9 cellular contexts compared by ENCODE assay signal in the genomic region with DNA sequence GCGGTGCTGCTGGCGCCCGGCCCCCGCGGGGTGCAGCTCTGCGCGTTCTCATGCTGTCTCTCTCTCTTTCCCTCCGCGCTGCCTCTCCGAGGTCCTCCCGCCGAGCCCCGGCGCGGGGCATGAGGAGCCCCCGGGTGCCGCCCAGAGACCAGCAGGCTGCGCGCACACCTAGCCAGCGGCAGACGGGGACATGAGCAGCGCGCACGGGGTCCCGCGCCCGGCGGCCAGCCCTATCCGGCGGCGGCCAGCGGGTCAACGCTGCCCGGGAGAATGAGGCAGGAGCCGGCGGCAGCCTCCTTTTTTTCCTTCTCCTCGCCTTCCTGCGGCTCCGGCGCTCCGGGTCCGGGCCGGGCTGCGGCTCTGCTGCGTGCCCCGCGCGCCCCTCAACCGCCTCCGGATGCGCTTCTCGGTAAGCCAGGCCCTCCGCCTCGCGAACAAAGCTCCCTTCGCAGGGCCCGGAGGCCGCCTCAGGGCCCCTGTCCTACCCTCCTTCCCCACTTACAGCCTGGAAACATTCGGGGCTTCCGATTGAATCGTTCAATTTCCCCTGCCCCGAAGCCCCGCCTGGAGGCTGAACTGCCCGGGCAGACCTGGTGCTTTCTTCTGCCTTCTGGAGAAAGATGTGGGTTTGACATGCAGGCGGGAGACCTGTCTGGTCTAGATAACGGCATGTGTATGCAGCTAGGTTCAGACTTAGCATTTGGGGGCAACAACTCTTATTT. TPM values are rescaled to one million over a fixed set of nuclear protein-coding genes. Genes with fewer than 3 reads are reported as not detected.
DNase-seq lines count a peak whose midpoint lies in the region; ATAC-seq and TF ChIP-seq lines count a peak whose summit lies in the region.
"Had no signal": no experiment of that assay in that cellular context is flagged by ENCODE, and none has a peak within 500 bp of the region (broad histone marks: within the 10 kb centered on the region; RNA-seq: fewer than 3 reads in every experiment).

Gene TUNAR, plus strand, starts transcription at position 64 of the 722 bp plus-strand sequence.

- no peaks in the 10 kb centered on the region for H3K9me3 ChIP-seq in HUES64 (ENCODE audit: insufficient read depth, low read depth, low read length)

- no peaks in the 10 kb centered on the region for H3K36me3 Mint-ChIP-seq in neural crest cell (ENCODE audit: low read depth)

- TF ChIP-seq CTCF in cardiac fibroblast (IDR thresholded peaks at IDR 0.05; ENCODE audit: low read depth, low read length): peak; percentile 37
- no peak for TF ChIP-seq CTCF in neural crest cell (conservative IDR thresholded peaks at IDR 0.05)

- H3K4me3 Mint-ChIP-seq in neural crest cell: peak within 1 kb of the TSS; percentile 85

- peaks cover 10% of the 10 kb centered on the region for H3K4me1 Mint-ChIP-seq in neural crest cell

- H3K9me3 Mint-ChIP-seq in neural crest cell: no peaks in the 10 kb centered on the region

- ATAC-seq in GM21360 (IDR thresholded peaks at IDR 0.05; ENCODE audit: unreplicated experiment) (no peak), GM19351 (IDR thresholded peaks at IDR 0.05; ENCODE audit: unreplicated experiment) (no peak)

- H3K27me3 ChIP-seq in HUES64 (ENCODE audit: insufficient read depth, low read length): peaks cover 22% of the 10 kb centered on the region

- peak; percentile 29 for DNase-seq in DMS79 treated with DMSO at 0.1 percent for 48 hours (lab: John Stamatoyannopoulos, UW)
- DNase-seq in cardiac fibroblast (ENCODE audit: low read depth in 2 of 2): peak in 1 of 2 donors; percentile 20
- DNase-seq in neural crest cell (ENCODE audit: low read depth, low spot score): peak; percentile 23
- no peak for DNase-seq in UCSD-AML1 (lab: John Stamatoyannopoulos, UW; ENCODE audit: unreplicated experiment)
- DNase-seq in NCI-H2081 treated with DMSO at 0.1 percent for 48 hours (lab: John Stamatoyannopoulos, UW): no peak

- peaks cover 8% of the 10 kb centered on the region; the same call in 1 of the 2 replicates for H3K36me3 ChIP-seq in HUES64 (ENCODE audit: insufficient read depth, low read length)

- H3K27ac ChIP-seq in HUES64 (ENCODE audit: low read depth, low read length): peak within 1 kb of the TSS; percentile 38

- WGBS in HUES64: 1% methylated on average over 66 of the region's 66 CpGs

- H3K27ac Mint-ChIP-seq in neural crest cell (ENCODE audit: unreplicated experiment): no peak within 1 kb of the TSS

- H3K9ac ChIP-seq in HUES64 (ENCODE audit: low read depth, low read length): peak within 1 kb of the TSS; percentile 77

- peaks cover 83% of the 10 kb centered on the region for H3K27me3 Mint-ChIP-seq in neural crest cell (ENCODE audit: low read depth)

- peaks cover 33% of the 10 kb centered on the region for H3K4me1 ChIP-seq in HUES64 (ENCODE audit: insufficient read depth, low read length)

- H3K4me3 ChIP-seq in HUES64 (ENCODE audit: low read length): peak within 1 kb of the TSS; percentile 77
- no peak within 1 kb of the TSS for H3K4me3 ChIP-seq in cardiac fibroblast (replicated peaks in 1 of 2; ENCODE audit: low read depth in 2 of 2, low read length in 2 of 2)

RNA-seq across cellular contexts. Expression of gene TUNAR, which starts in this region (rescaled TPM):
- polyA plus RNA-seq in HUES64 (2013, experiment 1 of 2): 26.5 TPM
- polyA plus RNA-seq in HUES64 (2013, experiment 2 of 2): 36.3 TPM
- 4.4 and 4.7 TPM in 2 replicates for total RNA-seq in neural crest cell
- total RNA-seq: glomerular endothelial cell had no signal

Comparison
In these comparisons a context has a peak if more than half of its experiments do, and no peak if none do; other contexts are left out.
1. DNase-seq: peak in DMS79 treated with DMSO at 0.1 percent for 48 hours (single experiment) and neural crest cell (single experiment); none in UCSD-AML1 (single experiment) and NCI-H2081 treated with DMSO at 0.1 percent for 48 hours (single experiment).